In genomic region chr6:168367285-168367720, GRCh38 we compare ENCODE assay signal across 1 cellular context.
TF ChIP-seq lines count a peak whose summit lies in the region.

No MANE protein-coding gene starts in this region.

TF ChIP-seq in HepG2, 621 proteins besides CTCF, POLR2A, EP300 and RAD21:
- TF ChIP-seq ZSCAN31 (CRISPR knock-in tag; IDR thresholded peaks at IDR 0.05; ENCODE audit: low read depth) (no peak), DMAP1 (CRISPR knock-in tag; IDR thresholded peaks at IDR 0.05) (no peak), HNRNPLL (IDR thresholded peaks at IDR 0.05; ENCODE audit: low read depth, low read length, poor library complexity, severe bottlenecking) (no peak), ZNF737 (CRISPR knock-in tag; IDR thresholded peaks at IDR 0.05; ENCODE audit: borderline replicate concordance) (no peak), ZNF746 (CRISPR knock-in tag; IDR thresholded peaks at IDR 0.05) (no peak), ZNF136 (CRISPR knock-in tag; IDR thresholded peaks at IDR 0.05; ENCODE audit: low read depth) (no peak)
- TF ChIP-seq, protein P1, sequence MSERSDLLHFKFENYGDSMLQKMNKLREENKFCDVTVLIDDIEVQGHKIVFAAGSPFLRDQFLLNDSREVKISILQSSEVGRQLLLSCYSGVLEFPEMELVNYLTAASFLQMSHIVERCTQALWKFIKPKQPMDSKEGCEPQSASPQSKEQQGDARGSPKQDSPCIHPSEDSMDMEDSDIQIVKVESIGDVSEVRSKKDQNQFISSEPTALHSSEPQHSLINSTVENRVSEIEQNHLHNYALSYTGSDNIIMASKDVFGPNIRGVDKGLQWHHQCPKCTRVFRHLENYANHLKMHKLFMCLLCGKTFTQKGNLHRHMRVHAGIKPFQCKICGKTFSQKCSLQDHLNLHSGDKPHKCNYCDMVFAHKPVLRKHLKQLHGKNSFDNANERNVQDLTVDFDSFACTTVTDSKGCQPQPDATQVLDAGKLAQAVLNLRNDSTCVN (CRISPR knock-in tag; IDR thresholded peaks at IDR 0.05; ENCODE audit: borderline replicate concordance): no peak
- TF ChIP-seq, protein P2, sequence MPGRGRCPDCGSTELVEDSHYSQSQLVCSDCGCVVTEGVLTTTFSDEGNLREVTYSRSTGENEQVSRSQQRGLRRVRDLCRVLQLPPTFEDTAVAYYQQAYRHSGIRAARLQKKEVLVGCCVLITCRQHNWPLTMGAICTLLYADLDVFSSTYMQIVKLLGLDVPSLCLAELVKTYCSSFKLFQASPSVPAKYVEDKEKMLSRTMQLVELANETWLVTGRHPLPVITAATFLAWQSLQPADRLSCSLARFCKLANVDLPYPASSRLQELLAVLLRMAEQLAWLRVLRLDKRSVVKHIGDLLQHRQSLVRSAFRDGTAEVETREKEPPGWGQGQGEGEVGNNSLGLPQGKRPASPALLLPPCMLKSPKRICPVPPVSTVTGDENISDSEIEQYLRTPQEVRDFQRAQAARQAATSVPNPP (CRISPR knock-in tag; IDR thresholded peaks at IDR 0.05): no peak
TF ChIP-seq in HepG2: peak in this region for 0.
